In the genomic region with DNA sequence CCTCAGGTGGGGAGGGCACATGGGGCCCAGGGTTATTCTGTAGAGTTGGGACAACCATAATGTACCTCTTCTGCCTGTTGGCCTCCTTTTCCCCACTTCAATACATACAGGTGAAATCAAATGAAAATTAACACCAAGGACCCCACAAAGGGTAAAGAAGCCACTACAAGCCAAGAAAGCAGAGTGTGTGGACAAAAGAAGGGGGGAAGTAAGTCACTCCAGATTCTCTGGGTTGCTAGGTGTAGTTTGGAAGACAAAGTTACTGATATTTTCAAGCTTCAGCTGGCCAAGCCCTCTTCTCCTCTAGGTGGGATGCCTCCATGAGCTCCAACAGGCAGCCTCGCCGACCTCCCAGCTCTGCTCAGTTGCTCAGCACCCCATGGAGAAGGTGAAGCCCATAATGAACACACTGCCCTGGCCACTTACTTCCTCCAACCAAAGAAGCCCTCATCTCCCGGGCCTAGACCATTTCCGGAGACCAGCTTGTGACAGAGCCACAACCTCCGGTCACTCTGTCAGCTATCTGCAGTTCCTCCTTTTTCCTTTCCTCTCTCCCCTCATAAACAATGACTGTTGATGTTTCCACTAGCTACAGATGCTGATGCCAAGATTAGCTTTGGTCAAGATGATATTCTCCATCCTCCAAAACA, we compare ENCODE assay signal across 1 cellular context.
TF ChIP-seq lines count a peak whose summit lies in the region.

No MANE protein-coding gene starts in this region.

TF ChIP-seq in SK-N-SH treated with all-trans-retinoic acid at 6 μM for 48 hours, 23 proteins besides CTCF, POLR2A, EP300 and RAD21 (continued from another document):
- TF ChIP-seq, protein P1, sequence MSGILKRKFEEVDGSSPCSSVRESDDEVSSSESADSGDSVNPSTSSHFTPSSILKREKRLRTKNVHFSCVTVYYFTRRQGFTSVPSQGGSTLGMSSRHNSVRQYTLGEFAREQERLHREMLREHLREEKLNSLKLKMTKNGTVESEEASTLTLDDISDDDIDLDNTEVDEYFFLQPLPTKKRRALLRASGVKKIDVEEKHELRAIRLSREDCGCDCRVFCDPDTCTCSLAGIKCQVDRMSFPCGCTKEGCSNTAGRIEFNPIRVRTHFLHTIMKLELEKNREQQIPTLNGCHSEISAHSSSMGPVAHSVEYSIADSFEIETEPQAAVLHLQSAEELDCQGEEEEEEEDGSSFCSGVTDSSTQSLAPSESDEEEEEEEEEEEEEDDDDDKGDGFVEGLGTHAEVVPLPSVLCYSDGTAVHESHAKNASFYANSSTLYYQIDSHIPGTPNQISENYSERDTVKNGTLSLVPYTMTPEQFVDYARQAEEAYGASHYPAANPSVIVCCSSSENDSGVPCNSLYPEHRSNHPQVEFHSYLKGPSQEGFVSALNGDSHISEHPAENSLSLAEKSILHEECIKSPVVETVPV (CRISPR knock-in tag; IDR thresholded peaks at IDR 0.05) = no peak
- TF ChIP-seq BACH2 (CRISPR knock-in tag; IDR thresholded peaks at IDR 0.05; ENCODE audit: borderline replicate concordance) (no peak), CSDC2 (CRISPR knock-in tag; IDR thresholded peaks at IDR 0.05) (no peak)
- TF ChIP-seq, protein P2, sequence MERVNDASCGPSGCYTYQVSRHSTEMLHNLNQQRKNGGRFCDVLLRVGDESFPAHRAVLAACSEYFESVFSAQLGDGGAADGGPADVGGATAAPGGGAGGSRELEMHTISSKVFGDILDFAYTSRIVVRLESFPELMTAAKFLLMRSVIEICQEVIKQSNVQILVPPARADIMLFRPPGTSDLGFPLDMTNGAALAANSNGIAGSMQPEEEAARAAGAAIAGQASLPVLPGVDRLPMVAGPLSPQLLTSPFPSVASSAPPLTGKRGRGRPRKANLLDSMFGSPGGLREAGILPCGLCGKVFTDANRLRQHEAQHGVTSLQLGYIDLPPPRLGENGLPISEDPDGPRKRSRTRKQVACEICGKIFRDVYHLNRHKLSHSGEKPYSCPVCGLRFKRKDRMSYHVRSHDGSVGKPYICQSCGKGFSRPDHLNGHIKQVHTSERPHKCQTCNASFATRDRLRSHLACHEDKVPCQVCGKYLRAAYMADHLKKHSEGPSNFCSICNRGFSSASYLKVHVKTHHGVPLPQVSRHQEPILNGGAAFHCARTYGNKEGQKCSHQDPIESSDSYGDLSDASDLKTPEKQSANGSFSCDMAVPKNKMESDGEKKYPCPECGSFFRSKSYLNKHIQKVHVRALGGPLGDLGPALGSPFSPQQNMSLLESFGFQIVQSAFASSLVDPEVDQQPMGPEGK (CRISPR knock-in tag; IDR thresholded peaks at IDR 0.05; ENCODE audit: borderline replicate concordance) = no peak
- TF ChIP-seq, protein P3, sequence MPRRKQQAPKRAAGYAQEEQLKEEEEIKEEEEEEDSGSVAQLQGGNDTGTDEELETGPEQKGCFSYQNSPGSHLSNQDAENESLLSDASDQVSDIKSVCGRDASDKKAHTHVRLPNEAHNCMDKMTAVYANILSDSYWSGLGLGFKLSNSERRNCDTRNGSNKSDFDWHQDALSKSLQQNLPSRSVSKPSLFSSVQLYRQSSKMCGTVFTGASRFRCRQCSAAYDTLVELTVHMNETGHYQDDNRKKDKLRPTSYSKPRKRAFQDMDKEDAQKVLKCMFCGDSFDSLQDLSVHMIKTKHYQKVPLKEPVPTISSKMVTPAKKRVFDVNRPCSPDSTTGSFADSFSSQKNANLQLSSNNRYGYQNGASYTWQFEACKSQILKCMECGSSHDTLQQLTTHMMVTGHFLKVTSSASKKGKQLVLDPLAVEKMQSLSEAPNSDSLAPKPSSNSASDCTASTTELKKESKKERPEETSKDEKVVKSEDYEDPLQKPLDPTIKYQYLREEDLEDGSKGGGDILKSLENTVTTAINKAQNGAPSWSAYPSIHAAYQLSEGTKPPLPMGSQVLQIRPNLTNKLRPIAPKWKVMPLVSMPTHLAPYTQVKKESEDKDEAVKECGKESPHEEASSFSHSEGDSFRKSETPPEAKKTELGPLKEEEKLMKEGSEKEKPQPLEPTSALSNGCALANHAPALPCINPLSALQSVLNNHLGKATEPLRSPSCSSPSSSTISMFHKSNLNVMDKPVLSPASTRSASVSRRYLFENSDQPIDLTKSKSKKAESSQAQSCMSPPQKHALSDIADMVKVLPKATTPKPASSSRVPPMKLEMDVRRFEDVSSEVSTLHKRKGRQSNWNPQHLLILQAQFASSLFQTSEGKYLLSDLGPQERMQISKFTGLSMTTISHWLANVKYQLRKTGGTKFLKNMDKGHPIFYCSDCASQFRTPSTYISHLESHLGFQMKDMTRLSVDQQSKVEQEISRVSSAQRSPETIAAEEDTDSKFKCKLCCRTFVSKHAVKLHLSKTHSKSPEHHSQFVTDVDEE (CRISPR knock-in tag; IDR thresholded peaks at IDR 0.05) = no peak
